15 cellular contexts compared by ENCODE assay signal in the genomic region with DNA sequence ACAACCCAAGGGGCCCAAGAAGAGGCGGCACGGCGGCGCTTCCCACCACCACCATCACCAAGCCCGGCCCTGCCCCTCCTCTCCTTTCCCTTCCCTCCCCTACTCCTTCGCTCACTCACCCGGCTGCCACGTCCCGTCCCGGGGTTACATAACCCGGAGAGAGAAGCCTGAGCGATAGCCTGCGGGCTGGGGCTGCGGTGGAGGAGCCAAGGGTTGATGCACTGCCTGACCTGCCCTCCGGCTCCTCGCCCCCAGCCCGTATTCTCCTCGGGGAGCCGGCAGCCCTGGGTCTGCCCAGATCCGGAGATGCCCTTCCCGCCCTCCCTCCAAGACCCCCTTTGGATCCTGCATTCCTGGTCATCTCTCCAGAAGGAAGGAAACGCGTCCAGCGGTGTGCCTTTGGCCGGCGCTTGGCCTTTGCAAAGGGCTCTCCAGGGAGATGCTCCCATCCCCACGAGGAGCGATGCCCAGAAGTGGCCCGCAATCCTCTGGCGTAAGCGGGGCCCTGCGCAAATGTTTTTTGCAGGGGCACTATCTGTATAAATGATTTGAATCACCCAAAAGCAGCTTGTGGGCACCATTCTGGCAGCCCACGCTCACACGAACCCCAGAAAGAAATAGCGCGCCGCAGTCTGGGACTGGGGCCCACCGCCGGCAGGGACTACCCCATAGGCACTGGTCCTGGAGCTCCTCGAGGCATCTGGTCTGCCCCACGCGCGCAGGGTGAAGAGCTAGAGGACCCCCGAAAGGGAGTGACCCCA. TPM values are rescaled to one million over a fixed set of nuclear protein-coding genes. Genes with fewer than 3 reads are reported as not detected.
A peak's percentile ranks its signal among the peaks of the same experiment; 100 is the strongest.
DNase-seq lines count a peak whose midpoint lies in the region; ATAC-seq, FAIRE-seq and TF ChIP-seq lines count a peak whose summit lies in the region.
"Had no signal": no experiment of that assay in that cellular context is flagged by ENCODE, and none has a peak within 500 bp of the region (broad histone marks: within the 10 kb centered on the region; RNA-seq: fewer than 3 reads in every experiment).

No MANE protein-coding gene starts in this region.

- H3K9me3 Mint-ChIP-seq in astrocyte (ENCODE audit: unreplicated experiment): peaks cover 25% of the 10 kb centered on the region
- H3K9me3 Mint-ChIP-seq: activated B cell treated with CpG ODN at 0.5 μM for 24 hours; dendritic cell treated with granulocyte-macrophage colony-stimulating factor and Interleukin-4, amounts not matched to agents 40 ng/mL and 50 ng/mL, for 4 days had no signal

- no peaks in the 10 kb centered on the region for H3K36me3 ChIP-seq in astrocyte (ENCODE audit: insufficient read depth, low read length)
- H3K36me3 ChIP-seq in iPS-20b (ENCODE audit: insufficient read depth, low read depth, low read length): no peaks in the 10 kb centered on the region
- no peaks in the 10 kb centered on the region for H3K36me3 ChIP-seq in spleen
- H3K36me3 ChIP-seq in testis (ENCODE audit: low read depth, missing control alignments): no peaks in the 10 kb centered on the region

- H2AFZ ChIP-seq in astrocyte (ENCODE audit: low read depth, low read length): no peak overlapping the region

- no peak overlapping the region for H3K4me3 Mint-ChIP-seq in astrocyte (ENCODE audit: unreplicated experiment)
- H3K4me3 Mint-ChIP-seq: activated B cell treated with CpG ODN at 0.5 μM for 24 hours; dendritic cell treated with granulocyte-macrophage colony-stimulating factor and Interleukin-4, amounts not matched to agents 40 ng/mL and 50 ng/mL, for 4 days had no signal

- no peak for FAIRE-seq in astrocyte (lab: Jason Lieb, UNC)

- ATAC-seq in GM21381 (IDR thresholded peaks at IDR 0.05; ENCODE audit: unreplicated experiment): no peak

- TF ChIP-seq POLR2A in spleen (IDR thresholded peaks at IDR 0.05): no peak
- TF ChIP-seq POLR2A in testis (IDR thresholded peaks at IDR 0.05): no peak

- H3K27me3 Mint-ChIP-seq in astrocyte (ENCODE audit: low read depth, unreplicated experiment): peaks cover 67% of the 10 kb centered on the region

- peaks cover 12% of the 10 kb centered on the region for H3K4me1 ChIP-seq in astrocyte (ENCODE audit: insufficient read depth, low read length)
- peaks cover 10% of the 10 kb centered on the region; the same call in 1 of the 2 replicates for H3K4me1 ChIP-seq in iPS-20b (ENCODE audit: insufficient read depth, low read length)
- H3K4me1 ChIP-seq in spleen: peaks cover under 1 to 21% (median 15%) of the 10 kb centered on the region in 6 donors
- peaks cover 2% of the 10 kb centered on the region for H3K4me1 ChIP-seq in testis

- H3K9ac ChIP-seq in astrocyte (ENCODE audit: low read length): no peak overlapping the region
- no peak overlapping the region for H3K9ac ChIP-seq in iPS-20b (ENCODE audit: low read depth, low read length)

- peaks cover 62% of the 10 kb centered on the region for H3K27me3 ChIP-seq in astrocyte (ENCODE audit: insufficient read depth, low read length)
- peaks cover 90% of the 10 kb centered on the region for H3K27me3 ChIP-seq in iPS-20b (ENCODE audit: insufficient read depth, low read length)
- peaks cover 0 to 97% (median 38%) of the 10 kb centered on the region in 7 donors for H3K27me3 ChIP-seq in spleen (replicated peaks in 1 of 7)
- no peaks in the 10 kb centered on the region for H3K27me3 ChIP-seq in testis

- peaks cover 11% of the 10 kb centered on the region for H3K9me3 ChIP-seq in astrocyte (ENCODE audit: insufficient read depth, low read depth, low read length)
- H3K9me3 ChIP-seq in iPS-20b (ENCODE audit: insufficient read depth, low read depth, low read length): no peaks in the 10 kb centered on the region
- no peaks in the 10 kb centered on the region for H3K9me3 ChIP-seq in spleen
- H3K9me3 ChIP-seq in testis: no peaks in the 10 kb centered on the region

- H3K4me2 ChIP-seq in astrocyte (ENCODE audit: low read length): peak overlapping the region; percentile 60

- H3K79me2 ChIP-seq in astrocyte (ENCODE audit: insufficient read depth, low read length): no peaks in the 10 kb centered on the region

- H3K27ac ChIP-seq in astrocyte (ENCODE audit: low read depth, low read length) (no peak overlapping the region), iPS-20b (ENCODE audit: low read length) (no peak overlapping the region), spleen (no peak overlapping the region), testis (no peak overlapping the region)

- H4K20me1 ChIP-seq in astrocyte (ENCODE audit: insufficient read depth, low read length): no peaks in the 10 kb centered on the region

- peaks cover 7% of the 10 kb centered on the region for H3K4me1 Mint-ChIP-seq in astrocyte (ENCODE audit: low read depth, unreplicated experiment)

- DNase-seq in DMS53 (lab: John Stamatoyannopoulos, UW): peak; percentile 18
- no peak for DNase-seq in DMS53 treated with DMSO at 0.1 percent for 48 hours (lab: John Stamatoyannopoulos, UW; ENCODE audit: unreplicated experiment)
- no peak for DNase-seq in astrocyte (ENCODE audit: low read depth)
- peak; percentile 70 for DNase-seq in spleen
- no peak for DNase-seq in testis
- DNase-seq in T-helper 2 cell: no peak
- DNase-seq: activated B cell treated with CpG ODN at 0.5 μM for 24 hours, COR-L47, left colon, NCI-H2081 had no signal

- no peak overlapping the region for H3K27ac Mint-ChIP-seq in astrocyte (ENCODE audit: unreplicated experiment)
- H3K27ac Mint-ChIP-seq: activated B cell treated with CpG ODN at 0.5 μM for 24 hours; dendritic cell treated with granulocyte-macrophage colony-stimulating factor and Interleukin-4, amounts not matched to agents 40 ng/mL and 50 ng/mL, for 4 days had no signal

- WGBS in spleen, 5 donors: 17 to 25% (median 21%) methylated on average over 35 to 44 of the region's 44 CpGs
- WGBS in testis, 2 donors: 12 to 13% methylated on average over 41 to 42 of the region's 44 CpGs

- intact Hi-C loops in spleen (cut with DNase I; ENCODE audit: low total_unique reads): no loop called here
- intact Hi-C loops in testis (cut with DNase I; ENCODE audit: low total_unique reads): no loop called here

- H3K4me3 ChIP-seq in astrocyte (ENCODE audit: insufficient read depth, low read depth, low read length): no peak overlapping the region
- H3K4me3 ChIP-seq in iPS-20b (ENCODE audit: low read length): peak overlapping the region; percentile 46; the same call in 1 of the 2 replicates
- no peak overlapping the region for H3K4me3 ChIP-seq in spleen
- H3K4me3 ChIP-seq in testis: no peak overlapping the region

- H3K36me3 Mint-ChIP-seq in astrocyte (ENCODE audit: low read depth, unreplicated experiment): no peaks in the 10 kb centered on the region

- no peak for TF ChIP-seq CTCF in astrocyte (IDR thresholded peaks at IDR 0.05; ENCODE audit: insufficient read depth, low read depth, low read length)
- no peak for TF ChIP-seq CTCF in spleen (IDR thresholded peaks at IDR 0.05 in 8 of 11, conservative IDR thresholded peaks at IDR 0.05 in 3 of 11)
- TF ChIP-seq CTCF in testis (IDR thresholded peaks at IDR 0.05): no peak

RNA-seq across cellular contexts. Expression of a gene that starts 4.7 kb away (rescaled TPM):
- total RNA-seq in astrocyte: 10.6 and 10.9 TPM in 2 replicates
- 1 to 10 TPM in 2 of 7 donors, under 1 TPM in 5; 0.23 to 1.9 (median 0.44) TPM for total RNA-seq in spleen
- 1 to 10 TPM in 1 of 3 donors, under 1 TPM in 2; 0.41 to 2.9 (median 0.64) TPM for polyA plus RNA-seq in spleen
- 1 to 10 TPM; 3.5 to 8.6 TPM for total RNA-seq in testis
- 25.2 TPM for polyA plus RNA-seq in testis (ENCODE audit: insufficient read depth, low read depth, low replicate concordance)

RNA-seq across cellular contexts. Expression of a gene that starts 9.7 kb away (rescaled TPM):
- total RNA-seq in astrocyte (not detected in 2 replicates), spleen (not detected), testis (100 to 1,000 TPM in 1 of 2 donors, 10 to 100 TPM in 1; 53.6 to 177 TPM)
- polyA plus RNA-seq in spleen (not detected), testis (ENCODE audit: insufficient read depth, low read depth, low replicate concordance) (154 TPM)
- total RNA-seq: activated B cell treated with CpG ODN at 0.5 μM for 24 hours, left colon, neural crest cell, temporal lobe had no signal

RNA-seq across cellular contexts. Expression of a gene that starts 11.1 kb away (rescaled TPM):
- total RNA-seq in astrocyte: not detected in 2 replicates
- not detected for total RNA-seq in spleen
- not detected for polyA plus RNA-seq in spleen
- 100 to 1,000 TPM in 1 of 2 donors, 10 to 100 TPM in 1; 39.0 to 133 TPM for total RNA-seq in testis
- 77.3 TPM for polyA plus RNA-seq in testis (ENCODE audit: insufficient read depth, low read depth, low replicate concordance)
- total RNA-seq: activated B cell treated with CpG ODN at 0.5 μM for 24 hours, left colon, neural crest cell, temporal lobe had no signal

RNA-seq across cellular contexts. Expression of a gene that starts 35.4 kb away (rescaled TPM):
- total RNA-seq in astrocyte (17.2 and 23.5 TPM in 2 replicates), spleen (10 to 100 TPM; 38.2 to 57.5 (median 51.7) TPM), testis (10 to 100 TPM; 46.0 to 51.1 TPM)
- polyA plus RNA-seq in spleen (100 to 1,000 TPM in 2 of 3 donors, 10 to 100 TPM in 1; 66.7 to 165 (median 137) TPM), testis (ENCODE audit: insufficient read depth, low read depth, low replicate concordance) (20.8 TPM)

RNA-seq across cellular contexts. Expression of a gene that starts 35.4 kb away (rescaled TPM):
- total RNA-seq in astrocyte (24.9 and 25.1 TPM in 2 replicates), spleen (10 to 100 TPM; 32.0 to 51.3 (median 41.4) TPM), testis (10 to 100 TPM; 24.3 to 31.4 TPM)
- polyA plus RNA-seq in spleen (100 to 1,000 TPM in 1 of 3 donors, 10 to 100 TPM in 2; 44.5 to 104 (median 66.4) TPM), testis (ENCODE audit: insufficient read depth, low read depth, low replicate concordance) (27.3 TPM)

Comparison
In these comparisons a context has a peak if more than half of its experiments do, and no peak if none do; other contexts are left out.
1. DNase-seq: peak in DMS53 (single experiment) and spleen (single experiment); none in DMS53 treated with DMSO at 0.1 percent for 48 hours (single experiment), astrocyte (single experiment), testis (single experiment) and T-helper 2 cell (0 of 5).
2. RNA of a gene that starts 9.7 kb away (total RNA-seq): 53.6 to 177 TPM in testis; not detected in astrocyte and not detected in spleen; every median in the first group is over 10 times any median in the second.
3. RNA of a gene that starts 11.1 kb away (total RNA-seq): 39.0 to 133 TPM in testis; not detected in astrocyte and not detected in spleen; every median in the first group is over 10 times any median in the second.